Comparison of ENCODE assay signal across 36 cellular contexts in the genomic region with DNA sequence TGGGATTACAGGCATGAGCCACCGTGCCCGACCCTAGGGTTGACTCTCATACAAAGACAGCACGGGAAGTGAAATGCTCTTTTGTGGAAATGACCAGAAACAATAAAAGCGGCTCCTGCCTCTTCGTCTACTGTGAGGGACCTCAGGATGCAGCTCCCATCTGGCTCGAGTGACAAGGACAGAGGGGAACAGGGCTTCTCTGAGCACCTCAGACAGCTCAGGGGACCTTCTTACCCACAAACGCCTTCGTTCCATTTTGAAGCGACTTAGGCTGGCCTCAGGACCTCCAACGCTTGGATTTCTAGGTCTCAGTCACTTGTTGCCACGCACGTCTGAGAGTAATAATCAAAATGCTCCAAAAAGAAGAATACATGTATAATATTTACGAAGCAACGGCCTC. TPM values are rescaled to one million over a fixed set of nuclear protein-coding genes. Genes with fewer than 3 reads are reported as not detected.
"Had no signal": no experiment of that assay in that cellular context is flagged by ENCODE, and none has a peak within 500 bp of the region (broad histone marks: within the 10 kb centered on the region; RNA-seq: fewer than 3 reads in every experiment).

No MANE protein-coding gene starts in this region.

- H3K27ac ChIP-seq: cardiac muscle cell, RWPE1 had no signal

- FAIRE-seq: RCC 7860, TTC549 had no signal

- DNase-seq: activated CD4-positive, alpha-beta T cell treated with anti-CD3 and anti-CD28 coated beads, Interleukin-2, amount 10 ng/mL, durations not matched to agents 24 days and 14 days; activated CD4-positive, alpha-beta T cell treated with anti-CD3 and anti-CD28 coated beads, Interleukin-2, amount 50 U/mL, for 4 hours; activated CD8-positive, alpha-beta T cell treated with anti-CD3 and anti-CD28 coated beads for 36 hours; activated effector memory CD4-positive, alpha-beta T cell treated with anti-CD3 and anti-CD28 coated beads, Interleukin-2, amount 50 U/mL, for 16 hours; activated naive CD4-positive, alpha-beta T cell; activated naive CD4-positive, alpha-beta T cell treated with anti-CD3 and anti-CD28 coated beads, Interleukin-2, amount 50 U/mL, for 16 hours; activated naive CD8-positive, alpha-beta T cell treated with anti-CD3 and anti-CD28 coated beads for 36 hours; activated T-cell treated with anti-CD3 and anti-CD28 coated beads, Interleukin-2, amount 50 U/mL, for 1 hour; activated T-cell treated with anti-CD3 and anti-CD28 coated beads, Interleukin-2, amount 50 U/mL, for 72 hours; amniotic stem cell; aorta; NCI-H1048; NCI-H1105 treated with DMSO at 0.1 percent for 48 hours; NCI-H1436 treated with DMSO at 0.1 percent for 48 hours; NCI-H1694 treated with DMSO at 0.1 percent for 48 hours; NCI-H2029; NCI-H2107; NCI-H226; NCI-H446 treated with DMSO at 0.1 percent for 48 hours; NCI-H524; NCI-H69; NK-92 treated with Interleukin-12 subunit alpha and Interleukin-12 subunit beta, amount 100 ng/mL, for 24 hours; PC-3; SIG-M5 had no signal

- H3K27ac Mint-ChIP-seq: activated CD4-positive, alpha-beta T cell treated with anti-CD3 and anti-CD28 coated beads, Interleukin-2, amount 10 ng/mL, durations not matched to agents 24 days and 14 days; activated CD8-positive, alpha-beta T cell treated with anti-CD3 and anti-CD28 coated beads for 36 hours; activated naive CD8-positive, alpha-beta T cell treated with anti-CD3 and anti-CD28 coated beads for 36 hours; activated T-cell treated with anti-CD3 and anti-CD28 coated beads, Interleukin-2, amount 50 U/mL, for 72 hours; activated T-helper 17 cell treated with anti-CD3 and anti-CD28 coated beads, Interleukin-2, amount 50 U/mL, for 72 hours; T-helper 1 cell treated with Interleukin-12 subunit alpha and Interleukin-12 subunit beta and Interleukin-4 antibody, amounts not matched to agents 30 μg/mL and 1 μg/mL, for 36 hours; T-helper 2 cell treated with Interferon-gamma antibody and Interleukin-4, amounts not matched to agents 5 μg/mL and 100 μg/mL, for 36 hours had no signal

- ATAC-seq: activated CD8-positive, alpha-beta T cell treated with anti-CD3 and anti-CD28 coated beads for 36 hours; activated T-cell treated with anti-CD3 and anti-CD28 coated beads, Interleukin-2, amount 50 U/mL, for 72 hours; activated T-helper 17 cell treated with anti-CD3 and anti-CD28 coated beads, Interleukin-2, amount 50 U/mL, for 72 hours; PC-3; Right ventricle myocardium inferior had no signal

- H3K36me3 ChIP-seq: cardiac muscle cell had no signal

- H3K9me3 Mint-ChIP-seq: activated CD4-positive, alpha-beta T cell treated with anti-CD3 and anti-CD28 coated beads, Interleukin-2, amount 10 ng/mL, durations not matched to agents 24 days and 14 days; activated CD8-positive, alpha-beta T cell treated with anti-CD3 and anti-CD28 coated beads for 36 hours; activated naive CD8-positive, alpha-beta T cell treated with anti-CD3 and anti-CD28 coated beads for 36 hours; activated T-cell treated with anti-CD3 and anti-CD28 coated beads, Interleukin-2, amount 50 U/mL, for 72 hours; activated T-helper 17 cell treated with anti-CD3 and anti-CD28 coated beads, Interleukin-2, amount 50 U/mL, for 72 hours; central memory CD8-positive, alpha-beta T cell; T-helper 1 cell treated with Interleukin-12 subunit alpha and Interleukin-12 subunit beta and Interleukin-4 antibody, amounts not matched to agents 30 μg/mL and 1 μg/mL, for 36 hours; T-helper 2 cell treated with Interferon-gamma antibody and Interleukin-4, amounts not matched to agents 5 μg/mL and 100 μg/mL, for 36 hours had no signal

- H3K27me3 Mint-ChIP-seq: activated CD4-positive, alpha-beta T cell treated with anti-CD3 and anti-CD28 coated beads, Interleukin-2, amount 10 ng/mL, durations not matched to agents 24 days and 14 days; activated CD8-positive, alpha-beta T cell treated with anti-CD3 and anti-CD28 coated beads for 36 hours; activated naive CD8-positive, alpha-beta T cell treated with anti-CD3 and anti-CD28 coated beads for 36 hours; activated T-helper 17 cell treated with anti-CD3 and anti-CD28 coated beads, Interleukin-2, amount 50 U/mL, for 72 hours; central memory CD8-positive, alpha-beta T cell had no signal

- H3K27me3 ChIP-seq: cardiac muscle cell had no signal

- H3K4me3 Mint-ChIP-seq: activated CD4-positive, alpha-beta T cell treated with anti-CD3 and anti-CD28 coated beads, Interleukin-2, amount 10 ng/mL, durations not matched to agents 24 days and 14 days; activated CD8-positive, alpha-beta T cell treated with anti-CD3 and anti-CD28 coated beads for 36 hours; activated naive CD8-positive, alpha-beta T cell treated with anti-CD3 and anti-CD28 coated beads for 36 hours; activated T-cell treated with anti-CD3 and anti-CD28 coated beads, Interleukin-2, amount 50 U/mL, for 72 hours; activated T-helper 17 cell treated with anti-CD3 and anti-CD28 coated beads, Interleukin-2, amount 50 U/mL, for 72 hours; central memory CD8-positive, alpha-beta T cell; T-helper 1 cell treated with Interleukin-12 subunit alpha and Interleukin-12 subunit beta and Interleukin-4 antibody, amounts not matched to agents 30 μg/mL and 1 μg/mL, for 36 hours; T-helper 2 cell treated with Interferon-gamma antibody and Interleukin-4, amounts not matched to agents 5 μg/mL and 100 μg/mL, for 36 hours had no signal

- H3K4me3 ChIP-seq: cardiac muscle cell had no signal

- H3K4me1 Mint-ChIP-seq: activated T-helper 17 cell treated with anti-CD3 and anti-CD28 coated beads, Interleukin-2, amount 50 U/mL, for 72 hours had no signal

- H3K36me3 Mint-ChIP-seq: activated naive CD8-positive, alpha-beta T cell treated with anti-CD3 and anti-CD28 coated beads for 36 hours had no signal

RNA-seq across cellular contexts. Expression of gene PRAME, which starts 2.5 kb away (rescaled TPM):
- total RNA-seq: activated CD4-positive, alpha-beta T cell treated with anti-CD3 and anti-CD28 coated beads, Interleukin-2, amount 10 ng/mL, durations not matched to agents 24 days and 14 days; activated CD8-positive, alpha-beta memory T cell treated with anti-CD3 and anti-CD28 coated beads for 36 hours; activated CD8-positive, alpha-beta T cell treated with anti-CD3 and anti-CD28 coated beads for 36 hours; activated naive CD8-positive, alpha-beta T cell treated with anti-CD3 and anti-CD28 coated beads for 36 hours; activated T-helper 17 cell treated with anti-CD3 and anti-CD28 coated beads, Interleukin-2, amount 50 U/mL, for 72 hours; aorta; cardiac muscle cell; chondrocyte; M059J; Right ventricle myocardium inferior had no signal
- polyA plus RNA-seq: aorta, cardiac muscle cell had no signal

RNA-seq across cellular contexts. Expression of gene ZNF280A, which starts 36.5 kb away (rescaled TPM):
- total RNA-seq: activated CD4-positive, alpha-beta T cell treated with anti-CD3 and anti-CD28 coated beads, Interleukin-2, amount 10 ng/mL, durations not matched to agents 24 days and 14 days; activated CD8-positive, alpha-beta memory T cell treated with anti-CD3 and anti-CD28 coated beads for 36 hours; activated CD8-positive, alpha-beta T cell treated with anti-CD3 and anti-CD28 coated beads for 36 hours; activated naive CD8-positive, alpha-beta T cell treated with anti-CD3 and anti-CD28 coated beads for 36 hours; activated T-cell treated with anti-CD3 and anti-CD28 coated beads, Interleukin-2, amount 50 U/mL, for 72 hours; activated T-helper 17 cell treated with anti-CD3 and anti-CD28 coated beads, Interleukin-2, amount 50 U/mL, for 72 hours; aorta; cardiac muscle cell; chondrocyte; M059J; PC-3; Right ventricle myocardium inferior had no signal
- polyA plus RNA-seq: aorta, cardiac muscle cell had no signal

RNA-seq across cellular contexts. Expression of gene ZNF280B, which starts 48.0 kb away (rescaled TPM):
- polyA plus RNA-seq: aorta had no signal
